Comparison of ENCODE assay signal across 12 cellular contexts in the genomic region with DNA sequence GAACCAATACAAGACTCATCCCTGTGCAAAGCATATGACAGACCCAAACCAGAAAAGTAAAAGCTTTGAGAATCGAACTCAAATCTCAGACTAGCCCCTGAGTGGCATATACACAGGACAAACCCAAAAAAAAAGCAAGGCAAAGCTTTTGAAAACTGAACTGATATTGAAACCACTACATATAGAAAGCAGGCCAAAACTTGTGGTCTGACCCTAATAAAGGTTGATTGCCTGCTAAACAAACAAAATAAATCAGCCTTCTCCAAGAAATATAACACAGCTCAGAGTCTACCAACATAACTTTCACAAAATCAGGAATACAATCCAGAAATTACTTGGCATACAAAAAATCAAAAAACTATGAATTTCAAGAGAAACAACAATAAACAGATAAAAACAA. TPM values are rescaled to one million over a fixed set of nuclear protein-coding genes. Genes with fewer than 3 reads are reported as not detected.
DNase-seq lines count a peak whose midpoint lies in the region; ATAC-seq, FAIRE-seq and TF ChIP-seq lines count a peak whose summit lies in the region.
"Had no signal": no experiment of that assay in that cellular context is flagged by ENCODE, and none has a peak within 500 bp of the region (broad histone marks: within the 10 kb centered on the region; RNA-seq: fewer than 3 reads in every experiment).

No MANE protein-coding gene starts in this region.

- H3K4me1 ChIP-seq in GM12878 (ENCODE audit: control insufficient read depth, insufficient read depth, low read length) = peaks cover 29% of the 10 kb centered on the region

- no peaks in the 10 kb centered on the region for H3K36me3 ChIP-seq in GM12878 (ENCODE audit: control insufficient read depth in 2 of 2, insufficient read depth in 2 of 2, low read length in 1 of 2)

- FAIRE-seq in GM18507 (lab: Jason Lieb, UNC) (peak; percentile 80), GM12878 (lab: Jason Lieb, UNC) (no peak)
- FAIRE-seq: K562 had no signal

- no peak for TF ChIP-seq POLR2A in GM12878 (IDR thresholded peaks at IDR 0.05; ENCODE audit: low read depth, low read length)

- H3K36me3 Mint-ChIP-seq in activated CD8-positive, alpha-beta T cell treated with anti-CD3 and anti-CD28 coated beads, Interleukin-2, amount 10 ng/mL, durations not matched to agents 7 days and 5 days (ENCODE audit: low read depth) = peaks cover 4% of the 10 kb centered on the region

- H3K4me1 Mint-ChIP-seq in activated CD8-positive, alpha-beta T cell treated with anti-CD3 and anti-CD28 coated beads, Interleukin-2, amount 10 ng/mL, durations not matched to agents 7 days and 5 days (ENCODE audit: low read depth) = peaks cover 29% of the 10 kb centered on the region

- DNase-seq in GM18507 (ENCODE audit: extremely low spot score, insufficient read length, low read depth) = no peak
- DNase-seq in GM12878 (ENCODE audit: low read depth, low spot score) = no peak
- DNase-seq in activated naive CD4-positive, alpha-beta T cell (lab: John Stamatoyannopoulos, UW) = no peak
- no peak for DNase-seq in iPS-NIHi11 (ENCODE audit: low spot score)
- no peak for DNase-seq in activated CD8-positive, alpha-beta T cell treated with anti-CD3 and anti-CD28 coated beads, Interleukin-2, amount 10 ng/mL, durations not matched to agents 7 days and 5 days
- DNase-seq in iPS-NIHi7 (ENCODE audit: extremely low spot score) = no peak
- DNase-seq: activated naive CD4-positive, alpha-beta T cell treated with Interleukin-2 at 50 U/mL for 16 hours; NCI-H2081 treated with DMSO at 0.1 percent for 48 hours; T-cell had no signal

- no peaks in the 10 kb centered on the region for H3K27me3 ChIP-seq in GM12878 (replicated peaks in 1 of 2; ENCODE audit: control insufficient read depth in 2 of 2, insufficient read depth in 2 of 2, low read length in 1 of 2)

- H3K4me3 ChIP-seq in GM12878 = peak overlapping the region; percentile 5; the same call in 1 of the 2 replicates
- H3K4me3 ChIP-seq: K562 had no signal

- peak; percentile 53 for ATAC-seq in GM21423 (IDR thresholded peaks at IDR 0.05; ENCODE audit: unreplicated experiment)
- ATAC-seq in HG03066 (IDR thresholded peaks at IDR 0.05; ENCODE audit: low read depth, unreplicated experiment) = peak; percentile 74
- peak; percentile 73 for ATAC-seq in GM12878
- no peak for ATAC-seq in activated CD8-positive, alpha-beta T cell treated with anti-CD3 and anti-CD28 coated beads, Interleukin-2, amount 10 ng/mL, durations not matched to agents 7 days and 5 days
- ATAC-seq: K562, T-cell had no signal

- intact Hi-C loops in GM12878 (cut with micrococcal nuclease; ENCODE audit: unreplicated experiment) = no loop called here

- H3K9me3 Mint-ChIP-seq in activated CD8-positive, alpha-beta T cell treated with anti-CD3 and anti-CD28 coated beads, Interleukin-2, amount 10 ng/mL, durations not matched to agents 7 days and 5 days (ENCODE audit: insufficient read depth) = no peaks in the 10 kb centered on the region

- H3K9me3 ChIP-seq in GM12878 (replicated peaks; ENCODE audit: control insufficient read depth, insufficient read depth, low read length) = no peaks in the 10 kb centered on the region; the same call in 2 of the 3 replicates

- H3K27me3 Mint-ChIP-seq in activated CD8-positive, alpha-beta T cell treated with anti-CD3 and anti-CD28 coated beads, Interleukin-2, amount 10 ng/mL, durations not matched to agents 7 days and 5 days (ENCODE audit: low read depth) = no peaks in the 10 kb centered on the region
- H3K27me3 Mint-ChIP-seq: T-cell had no signal

- peak overlapping the region; percentile 45 for H3K4me2 ChIP-seq in GM12878 (ENCODE audit: control insufficient read depth, insufficient read depth)

- in situ Hi-C loops in GM12878 (cut with MboI) = no loop called here

- no peak overlapping the region for H3K9ac ChIP-seq in GM12878 (ENCODE audit: control insufficient read depth, insufficient read depth, low read length)

- TF ChIP-seq CTCF in GM12878 (IDR thresholded peaks at IDR 0.05 in 2 of 3, conservative IDR thresholded peaks at IDR 0.05 in 1 of 3; ENCODE audit: control insufficient read depth in 2 of 3, extremely low read depth in 1 of 3, insufficient read depth in 1 of 3, low read depth in 3 of 3, low read length in 3 of 3) = no peak

- no TSS peak for BruUV-seq in GM12878 (replicated peaks; lab: Mats Ljungman, UMichigan)

- no peak for TF ChIP-seq EP300 in GM12878 (IDR thresholded peaks at IDR 0.05; ENCODE audit: borderline replicate concordance in 1 of 2, control insufficient read depth in 1 of 2, low read depth in 2 of 2, low read length in 2 of 2)

- H3K4me3 Mint-ChIP-seq in activated CD8-positive, alpha-beta T cell treated with anti-CD3 and anti-CD28 coated beads, Interleukin-2, amount 10 ng/mL, durations not matched to agents 7 days and 5 days = no peak overlapping the region
- H3K4me3 Mint-ChIP-seq: T-cell had no signal

- POLR2A ChIA-PET in GM12878 (lab: Charles Lee) = interaction anchor here (0.6 to 1.3 kb wide), 3 partner anchors 10 to 102 kb away, joined by 3 to 8 read pairs (median 4); no protein-coding TSS in a partner anchor
- POLR2A ChIA-PET in activated CD8-positive, alpha-beta T cell treated with anti-CD3 and anti-CD28 coated beads, Interleukin-2, amount 10 ng/mL, durations not matched to agents 7 days and 5 days (lab: Charles Lee) = no interaction called here

- no peaks in the 10 kb centered on the region for H4K20me1 ChIP-seq in GM12878 (ENCODE audit: control insufficient read depth, insufficient read depth)

- no peak overlapping the region for H2AFZ ChIP-seq in GM12878 (ENCODE audit: control insufficient read depth, low read depth, low read length)

- CTCF ChIA-PET in GM12878 (lab: Yijun Ruan, JAX) = interaction anchor here (1.1 to 1.9 kb wide), 5 partner anchors 13 to 108 kb away, joined by 3 to 19 read pairs (median 3); no protein-coding TSS in a partner anchor
- CTCF ChIA-PET in activated CD8-positive, alpha-beta T cell treated with anti-CD3 and anti-CD28 coated beads, Interleukin-2, amount 10 ng/mL, durations not matched to agents 7 days and 5 days (lab: Charles Lee) = interaction anchor here (1.1 kb wide), 1 partner anchor 143 kb away, joined by 3 read pairs; no protein-coding TSS in a partner anchor

- peaks cover 65% of the 10 kb centered on the region for H3K79me2 ChIP-seq in GM12878 (ENCODE audit: control insufficient read depth, insufficient read depth, low read length)

- WGBS in GM12878 (ENCODE audit: insufficient coverage, insufficient replicate concordance, low lambda C conversion rate, missing lambda C conversion rate) = 61% methylated on average over 1 of the region's 1 CpG

- RAD21 ChIA-PET in GM12878 (lab: Charles Lee; ENCODE audit: unreplicated experiment) = interaction anchor here (1.0 to 1.6 kb wide), 7 partner anchors 9 to 142 kb away, joined by 3 to 8 read pairs (median 5); no protein-coding TSS in a partner anchor

- H3K27ac Mint-ChIP-seq in activated CD8-positive, alpha-beta T cell treated with anti-CD3 and anti-CD28 coated beads, Interleukin-2, amount 10 ng/mL, durations not matched to agents 7 days and 5 days = no peak overlapping the region
- H3K27ac Mint-ChIP-seq: T-cell had no signal

- H3K27ac ChIP-seq in GM12878 (ENCODE audit: control insufficient read depth, insufficient read depth) = no peak overlapping the region

- TF ChIP-seq RAD21 in GM12878 (IDR thresholded peaks at IDR 0.05; ENCODE audit: insufficient read depth, low read depth, low read length) = no peak

- SMC1A ChIA-PET in GM12878 (lab: Charles Lee; ENCODE audit: uncharacterized antibody, unreplicated experiment) = interaction anchor here (0.7 to 6.3 kb wide), 8 partner anchors 9 to 54 kb away, joined by 3 to 61 read pairs (median 5); partner anchors contain the start of gene LRBA

TF ChIP-seq in GM12878, 131 proteins besides CTCF, POLR2A, EP300 and RAD21 (continues in another document):
- TF ChIP-seq, protein P1, sequence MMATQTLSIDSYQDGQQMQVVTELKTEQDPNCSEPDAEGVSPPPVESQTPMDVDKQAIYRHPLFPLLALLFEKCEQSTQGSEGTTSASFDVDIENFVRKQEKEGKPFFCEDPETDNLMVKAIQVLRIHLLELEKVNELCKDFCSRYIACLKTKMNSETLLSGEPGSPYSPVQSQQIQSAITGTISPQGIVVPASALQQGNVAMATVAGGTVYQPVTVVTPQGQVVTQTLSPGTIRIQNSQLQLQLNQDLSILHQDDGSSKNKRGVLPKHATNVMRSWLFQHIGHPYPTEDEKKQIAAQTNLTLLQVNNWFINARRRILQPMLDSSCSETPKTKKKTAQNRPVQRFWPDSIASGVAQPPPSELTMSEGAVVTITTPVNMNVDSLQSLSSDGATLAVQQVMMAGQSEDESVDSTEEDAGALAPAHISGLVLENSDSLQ (IDR thresholded peaks at IDR 0.05) = peak; percentile 69; the same call in 1 of the 2 replicates
- TF ChIP-seq NRF1 (conservative IDR thresholded peaks at IDR 0.05; ENCODE audit: low read depth, low read length) (no peak), IKZF2 (IDR thresholded peaks at IDR 0.05) (no peak)
- TF ChIP-seq, protein P2, sequence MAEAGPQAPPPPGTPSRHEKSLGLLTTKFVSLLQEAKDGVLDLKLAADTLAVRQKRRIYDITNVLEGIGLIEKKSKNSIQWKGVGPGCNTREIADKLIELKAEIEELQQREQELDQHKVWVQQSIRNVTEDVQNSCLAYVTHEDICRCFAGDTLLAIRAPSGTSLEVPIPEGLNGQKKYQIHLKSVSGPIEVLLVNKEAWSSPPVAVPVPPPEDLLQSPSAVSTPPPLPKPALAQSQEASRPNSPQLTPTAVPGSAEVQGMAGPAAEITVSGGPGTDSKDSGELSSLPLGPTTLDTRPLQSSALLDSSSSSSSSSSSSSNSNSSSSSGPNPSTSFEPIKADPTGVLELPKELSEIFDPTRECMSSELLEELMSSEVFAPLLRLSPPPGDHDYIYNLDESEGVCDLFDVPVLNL (IDR thresholded peaks at IDR 0.05; ENCODE audit: low read depth, low read length) = no peak

RNA-seq across cellular contexts. Expression of gene LRBA, which starts 40.3 kb away (rescaled TPM):
- total RNA-seq in GM12878 (2013; cell fraction: nucleolus; rRNA removed) = 574 and 578 TPM in 2 replicates
- total RNA-seq in GM12878 (2014; rRNA removed) = 75.5 and 89.8 TPM in 2 replicates
- total RNA-seq in GM12878 (2014; rRNA removed; fragmentation: Illumina TruSeq; extraction: Trizol) = 93.4 and 101 TPM in 2 replicates
- total RNA-seq in GM12878 (2021) = 70.6 and 72.7 TPM in 2 replicates
- 40.5 TPM for polyA plus RNA-seq in GM12878 (2011; ENCODE audit: low read depth)
- 74.6 and 82.6 TPM in 2 replicates for polyA plus RNA-seq in GM12878 (2011; rRNA removed)
- 71.9 and 79.6 TPM in 2 replicates for polyA plus RNA-seq in GM12878 (2011; cell fraction: cytosol; rRNA removed)
- polyA plus RNA-seq in GM12878 (2011; cell fraction: nucleus; rRNA removed) = 58.5 and 60.2 TPM in 2 replicates
- polyA plus RNA-seq in GM12878 (2012) = 39.6 and 45.7 TPM in 2 replicates
- polyA plus RNA-seq in GM12878 (2014; fragmentation: Illumina TruSeq; extraction: Trizol) = 74.4 and 98.9 TPM in 2 replicates
- 10 to 100 TPM; 20.3 to 22.0 TPM for polyA plus RNA-seq in GM12878 (2014; fragmentation: Nextera tagmentation; extraction: Ambion mirVana)
- 37.1 and 39.4 TPM in 2 replicates for polyA plus RNA-seq in GM12878 (2014; rRNA removed)
- 10 to 100 TPM; 24.8 to 29.4 TPM for polyA plus RNA-seq in GM12878 (2016; fragmentation: Nextera tagmentation; extraction: Ambion mirVana)
- 433 TPM in 2 replicates for polyA minus RNA-seq in GM12878 (2011; rRNA and poly(A)+ RNA removed)
- 91.3 and 96.2 TPM in 2 replicates for polyA minus RNA-seq in GM12878 (2011; cell fraction: cytosol; rRNA and poly(A)+ RNA removed)
- polyA minus RNA-seq in GM12878 (2011; cell fraction: nucleus; rRNA and poly(A)+ RNA removed) = 384 and 542 TPM in 2 replicates
- 10 to 100 TPM; 43.3 to 44.5 TPM for total RNA-seq in activated CD8-positive, alpha-beta T cell treated with anti-CD3 and anti-CD28 coated beads, Interleukin-2, amount 10 ng/mL, durations not matched to agents 7 days and 5 days
